ENCODE assay signal across 1 cellular context in genomic region chr17:45333702-45334092, GRCh38.
TF ChIP-seq lines count a peak whose summit lies in the region.

No MANE protein-coding gene starts in this region.

TF ChIP-seq in K562, 482 proteins besides CTCF, POLR2A, EP300 and RAD21:
- TF ChIP-seq ZNF395 (CRISPR knock-in tag; IDR thresholded peaks at IDR 0.05) (0 out of 2 replicates have a peak, but pooled peaks have one; percentile 4), ZNF274 (IDR thresholded peaks at IDR 0.05; ENCODE audit: borderline replicate concordance, low read depth, low read length) (no peak), ETV5 (CRISPR knock-in tag; IDR thresholded peaks at IDR 0.05; ENCODE audit: low read depth) (0 out of 2 replicates have a peak, but pooled peaks have one; percentile 16)
